ENCODE assay signal across 18 cellular contexts in the genomic region with DNA sequence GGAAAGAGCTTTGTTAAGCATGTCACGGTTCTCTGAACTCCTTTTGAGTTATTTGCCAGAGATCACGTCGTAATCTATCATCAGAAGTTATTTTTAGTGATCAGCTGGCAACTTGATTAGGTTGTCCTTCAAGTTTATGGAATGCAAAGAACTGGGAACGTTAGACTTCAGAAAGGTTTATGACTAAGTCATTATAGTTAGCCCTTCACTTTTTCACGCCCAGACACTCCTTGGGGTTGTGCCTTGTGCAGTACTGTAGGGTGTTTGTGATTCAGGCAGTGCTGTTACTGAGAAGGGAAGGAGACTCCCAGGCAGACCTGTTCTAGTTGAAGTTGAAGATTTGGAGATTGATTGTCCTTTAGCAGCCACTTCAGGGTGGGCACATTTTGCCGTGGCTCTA. TPM values are rescaled to one million over a fixed set of nuclear protein-coding genes. Genes with fewer than 3 reads are reported as not detected.
DNase-seq lines count a peak whose midpoint lies in the region; ATAC-seq and TF ChIP-seq lines count a peak whose summit lies in the region.
"Had no signal": no experiment of that assay in that cellular context is flagged by ENCODE, and none has a peak within 500 bp of the region (broad histone marks: within the 10 kb centered on the region; RNA-seq: fewer than 3 reads in every experiment).

No MANE protein-coding gene starts in this region.

- POLR2A ChIA-PET in WTC11 (lab: Charles Lee), result no interaction called here

- CTCF ChIA-PET in activated naive CD4-positive, alpha-beta T cell treated with anti-CD3 and anti-CD28 coated beads for 36 hours (lab: Charles Lee), result interaction anchor here (2.7 kb wide), 1 partner anchor 16 kb away, joined by 11 read pairs; no protein-coding TSS in a partner anchor
- CTCF ChIA-PET in WTC11 (lab: Charles Lee), result interaction anchor here (1.8 kb wide), 1 partner anchor 17 kb away, joined by 8 read pairs; no protein-coding TSS in a partner anchor

- H3K36me3 ChIP-seq in left lung, result peaks cover 0 to 82% of the 10 kb centered on the region in 2 donors

- H3K4me3 Mint-ChIP-seq in activated naive CD4-positive, alpha-beta T cell treated with anti-CD3 and anti-CD28 coated beads for 36 hours, result no peak overlapping the region
- H3K4me3 Mint-ChIP-seq in WTC11, result no peak overlapping the region
- H3K4me3 Mint-ChIP-seq in stimulated activated naive B cell treated with anti-CD40 and anti-IgM and Interleukin-4, amounts not matched to agents 10 μg/mL and 1 μg/mL and 100 μg/mL, for 72 hours, result no peak overlapping the region

- no peak for DNase-seq in activated naive CD4-positive, alpha-beta T cell treated with anti-CD3 and anti-CD28 coated beads for 36 hours
- DNase-seq in activated naive CD4-positive, alpha-beta T cell treated with anti-CD3 and anti-CD28 coated beads, Interleukin-2, amount 50 U/mL, for 72 hours (ENCODE audit: low spot score in 2 of 2), result no peak
- no peak for DNase-seq in WTC11 (ENCODE audit: low spot score)
- DNase-seq in left lung, result no peak
- DNase-seq in stimulated activated naive B cell treated with anti-CD40 and anti-IgM and Interleukin-4, amounts not matched to agents 10 μg/mL and 1 μg/mL and 100 μg/mL, for 72 hours, result no peak
- no peak for DNase-seq in germinal center (ENCODE audit: low spot score)
- no peak for DNase-seq in NCI-H2107 (lab: John Stamatoyannopoulos, UW)
- DNase-seq: ACHN; caudate nucleus; foreskin melanocyte; NCI-H2171; NCI-H82; PC-9; stimulated activated CD4-positive, alpha-beta T cell treated with anti-CD3 and anti-CD28 coated beads, Interleukin-4, amount 100 ng/mL, for 24 hours; T-helper 2 cell had no signal

- H3K9me3 Mint-ChIP-seq in activated naive CD4-positive, alpha-beta T cell treated with anti-CD3 and anti-CD28 coated beads for 36 hours, result no peaks in the 10 kb centered on the region
- H3K9me3 Mint-ChIP-seq in activated naive CD4-positive, alpha-beta T cell treated with anti-CD3 and anti-CD28 coated beads, Interleukin-2, amount 50 U/mL, for 72 hours, result no peaks in the 10 kb centered on the region
- H3K9me3 Mint-ChIP-seq in WTC11, result no peaks in the 10 kb centered on the region
- no peaks in the 10 kb centered on the region for H3K9me3 Mint-ChIP-seq in stimulated activated naive B cell treated with anti-CD40 and anti-IgM and Interleukin-4, amounts not matched to agents 10 μg/mL and 1 μg/mL and 100 μg/mL, for 72 hours
- H3K9me3 Mint-ChIP-seq: activated T-helper 2 cell treated with anti-CD3 and anti-CD28 coated beads, Interferon-gamma antibody, Interleukin-2, Interleukin-4, amounts not matched to agents 10 μg/mL and 5 μg/mL and 100 μg/mL, durations not matched to agents 14 hours and 24 hours and 36 hours had no signal

- no peaks in the 10 kb centered on the region for H3K27me3 ChIP-seq in left lung

- H3K27ac ChIP-seq in left lung, result no peak overlapping the region
- H3K27ac ChIP-seq: PC-9 had no signal

- ATAC-seq in activated naive CD4-positive, alpha-beta T cell treated with anti-CD3 and anti-CD28 coated beads, Interleukin-2, amount 50 U/mL, for 72 hours, result no peak
- ATAC-seq in WTC11 (no peak), left lung (peak; percentile 71), HG03135 (IDR thresholded peaks at IDR 0.05; ENCODE audit: unreplicated experiment) (no peak)
- ATAC-seq in stimulated activated naive B cell treated with anti-CD40 and anti-IgM and Interleukin-4, amounts not matched to agents 10 μg/mL and 1 μg/mL and 100 μg/mL, for 72 hours (replicated peaks), result no peak
- ATAC-seq: GM12878 had no signal

- TF ChIP-seq CTCF in WTC11 (IDR thresholded peaks at IDR 0.05), result no peak
- TF ChIP-seq CTCF in left lung (IDR thresholded peaks at IDR 0.05), result no peak

- H3K4me1 Mint-ChIP-seq in activated naive CD4-positive, alpha-beta T cell treated with anti-CD3 and anti-CD28 coated beads for 36 hours (ENCODE audit: low read depth), result no peaks in the 10 kb centered on the region
- peaks cover 9% of the 10 kb centered on the region for H3K4me1 Mint-ChIP-seq in WTC11
- peaks cover 0 to under 1% of the 10 kb centered on the region in 2 donors for H3K4me1 Mint-ChIP-seq in stimulated activated naive B cell treated with anti-CD40 and anti-IgM and Interleukin-4, amounts not matched to agents 10 μg/mL and 1 μg/mL and 100 μg/mL, for 72 hours

- intact Hi-C loops in activated naive CD4-positive, alpha-beta T cell treated with anti-CD3 and anti-CD28 coated beads for 36 hours (cut with micrococcal nuclease), result no loop called here
- intact Hi-C loops in left lung (cut with DNase I), result no loop called here

- peak overlapping the region; percentile 32 for H3K27ac Mint-ChIP-seq in activated naive CD4-positive, alpha-beta T cell treated with anti-CD3 and anti-CD28 coated beads for 36 hours
- H3K27ac Mint-ChIP-seq in activated naive CD4-positive, alpha-beta T cell treated with anti-CD3 and anti-CD28 coated beads, Interleukin-2, amount 50 U/mL, for 72 hours, result no peak overlapping the region
- H3K27ac Mint-ChIP-seq in WTC11, result peak overlapping the region; percentile 47; the same call in 1 of the 2 replicates
- peak overlapping the region; percentile 39 for H3K27ac Mint-ChIP-seq in stimulated activated naive B cell treated with anti-CD40 and anti-IgM and Interleukin-4, amounts not matched to agents 10 μg/mL and 1 μg/mL and 100 μg/mL, for 72 hours
- H3K27ac Mint-ChIP-seq: activated T-helper 2 cell treated with anti-CD3 and anti-CD28 coated beads, Interferon-gamma antibody, Interleukin-2, Interleukin-4, amounts not matched to agents 10 μg/mL and 5 μg/mL and 100 μg/mL, durations not matched to agents 14 hours and 24 hours and 36 hours had no signal

- H3K4me1 ChIP-seq in left lung, result no peaks in the 10 kb centered on the region

- H3K36me3 Mint-ChIP-seq in activated naive CD4-positive, alpha-beta T cell treated with anti-CD3 and anti-CD28 coated beads for 36 hours (ENCODE audit: low read depth), result peaks cover 33% of the 10 kb centered on the region
- peaks cover 14 to 21% of the 10 kb centered on the region in 2 donors for H3K36me3 Mint-ChIP-seq in activated naive CD4-positive, alpha-beta T cell treated with anti-CD3 and anti-CD28 coated beads, Interleukin-2, amount 50 U/mL, for 72 hours
- H3K36me3 Mint-ChIP-seq in WTC11, result peaks cover 41% of the 10 kb centered on the region
- peaks cover 33 to 57% of the 10 kb centered on the region in 2 donors for H3K36me3 Mint-ChIP-seq in stimulated activated naive B cell treated with anti-CD40 and anti-IgM and Interleukin-4, amounts not matched to agents 10 μg/mL and 1 μg/mL and 100 μg/mL, for 72 hours

- H3K4me3 ChIP-seq in left lung, result no peak overlapping the region
- H3K4me3 ChIP-seq: GM12878, PC-9 had no signal

- no peaks in the 10 kb centered on the region for H3K27me3 Mint-ChIP-seq in activated naive CD4-positive, alpha-beta T cell treated with anti-CD3 and anti-CD28 coated beads for 36 hours (ENCODE audit: low read depth)
- H3K27me3 Mint-ChIP-seq in WTC11 (ENCODE audit: low read depth), result no peaks in the 10 kb centered on the region
- no peaks in the 10 kb centered on the region for H3K27me3 Mint-ChIP-seq in stimulated activated naive B cell treated with anti-CD40 and anti-IgM and Interleukin-4, amounts not matched to agents 10 μg/mL and 1 μg/mL and 100 μg/mL, for 72 hours

- H3K9me3 ChIP-seq in left lung, result no peaks in the 10 kb centered on the region

TF ChIP-seq in WTC11, 78 proteins besides CTCF, POLR2A, EP300 and RAD21 (continues in another document):
- TF ChIP-seq, protein P1, sequence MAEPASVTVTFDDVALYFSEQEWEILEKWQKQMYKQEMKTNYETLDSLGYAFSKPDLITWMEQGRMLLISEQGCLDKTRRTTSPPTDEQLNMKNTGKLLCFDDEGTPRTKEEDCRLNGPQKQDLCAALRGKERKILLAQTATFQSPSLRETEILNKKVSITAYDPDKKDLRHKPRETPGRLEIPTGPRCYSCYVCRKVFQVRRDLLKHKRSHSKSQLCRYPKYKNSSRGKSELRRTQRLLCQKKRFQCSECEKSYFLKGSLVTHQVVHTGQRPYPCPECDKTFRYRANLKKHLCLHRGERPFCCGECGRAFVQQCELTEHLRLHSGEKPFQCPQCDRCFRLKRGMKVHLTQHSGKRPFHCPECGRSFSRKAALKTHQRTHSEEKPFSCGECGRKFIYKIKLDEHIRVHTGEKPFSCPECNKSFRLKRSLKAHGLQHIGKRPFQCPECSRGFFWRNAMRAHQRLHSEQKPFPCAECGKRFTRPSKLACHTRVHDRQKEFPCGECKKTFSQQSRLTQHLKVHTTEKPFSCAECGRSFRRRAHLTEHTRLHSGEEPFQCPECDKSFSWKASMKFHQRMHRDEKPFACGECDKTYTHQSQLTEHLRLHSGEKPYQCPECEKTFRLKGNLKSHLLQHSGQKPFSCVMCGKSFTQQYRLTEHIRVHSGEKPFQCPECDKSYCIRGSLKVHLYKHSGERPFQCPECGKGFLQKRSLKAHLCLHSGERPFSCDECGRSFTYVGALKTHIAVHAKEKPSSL (CRISPR knock-in tag; conservative IDR thresholded peaks at IDR 0.05), result no peak
- no peak for TF ChIP-seq JAZF1 (CRISPR knock-in tag; IDR thresholded peaks at IDR 0.05)
- TF ChIP-seq, protein P2, sequence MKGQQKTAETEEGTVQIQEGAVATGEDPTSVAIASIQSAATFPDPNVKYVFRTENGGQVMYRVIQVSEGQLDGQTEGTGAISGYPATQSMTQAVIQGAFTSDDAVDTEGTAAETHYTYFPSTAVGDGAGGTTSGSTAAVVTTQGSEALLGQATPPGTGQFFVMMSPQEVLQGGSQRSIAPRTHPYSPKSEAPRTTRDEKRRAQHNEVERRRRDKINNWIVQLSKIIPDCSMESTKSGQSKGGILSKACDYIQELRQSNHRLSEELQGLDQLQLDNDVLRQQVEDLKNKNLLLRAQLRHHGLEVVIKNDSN (CRISPR knock-in tag; IDR thresholded peaks at IDR 0.05), result no peak
- TF ChIP-seq, protein P3, sequence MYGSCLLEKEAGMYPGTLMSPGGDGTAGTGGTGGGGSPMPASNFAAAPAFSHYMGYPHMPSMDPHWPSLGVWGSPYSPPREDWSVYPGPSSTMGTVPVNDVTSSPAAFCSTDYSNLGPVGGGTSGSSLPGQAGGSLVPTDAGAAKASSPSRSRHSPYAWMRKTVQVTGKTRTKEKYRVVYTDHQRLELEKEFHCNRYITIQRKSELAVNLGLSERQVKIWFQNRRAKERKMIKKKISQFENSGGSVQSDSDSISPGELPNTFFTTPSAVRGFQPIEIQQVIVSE (CRISPR knock-in tag; IDR thresholded peaks at IDR 0.05; ENCODE audit: borderline replicate concordance), result no peak
- TF ChIP-seq RELA (CRISPR knock-in tag; IDR thresholded peaks at IDR 0.05; ENCODE audit: borderline replicate concordance), result no peak
- TF ChIP-seq, protein P4, sequence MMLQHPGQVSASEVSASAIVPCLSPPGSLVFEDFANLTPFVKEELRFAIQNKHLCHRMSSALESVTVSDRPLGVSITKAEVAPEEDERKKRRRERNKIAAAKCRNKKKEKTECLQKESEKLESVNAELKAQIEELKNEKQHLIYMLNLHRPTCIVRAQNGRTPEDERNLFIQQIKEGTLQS (CRISPR knock-in tag; conservative IDR thresholded peaks at IDR 0.05), result no peak
- TF ChIP-seq TEAD1 (CRISPR knock-in tag; IDR thresholded peaks at IDR 0.05), result no peak
- TF ChIP-seq JUN (CRISPR knock-in tag; IDR thresholded peaks at IDR 0.05), result no peak

RNA-seq across cellular contexts. Expression of gene PHF2, which starts 26.7 kb away (rescaled TPM):
- 10 to 100 TPM; 14.4 to 16.6 TPM for total RNA-seq in activated naive CD4-positive, alpha-beta T cell treated with anti-CD3 and anti-CD28 coated beads for 36 hours
- 10 to 100 TPM; 12.3 to 15.5 TPM for total RNA-seq in activated naive CD4-positive, alpha-beta T cell treated with anti-CD3 and anti-CD28 coated beads, Interleukin-2, amount 50 U/mL, for 72 hours
- total RNA-seq in WTC11 (2021), result 9.8 to 11.6 TPM (median 10.6 TPM) in 3 replicates
- 10 to 100 TPM; 29.1 to 30.4 TPM for total RNA-seq in left lung

Comparison
In these comparisons a context has a peak if more than half of its experiments do, and no peak if none do; other contexts are left out.
1. H3K27ac Mint-ChIP-seq: peak in activated naive CD4-positive, alpha-beta T cell treated with anti-CD3 and anti-CD28 coated beads for 36 hours (single experiment), WTC11 (single experiment) and stimulated activated naive B cell treated with anti-CD40 and anti-IgM and Interleukin-4, amounts not matched to agents 10 μg/mL and 1 μg/mL and 100 μg/mL, for 72 hours (single experiment); none in activated naive CD4-positive, alpha-beta T cell treated with anti-CD3 and anti-CD28 coated beads, Interleukin-2, amount 50 U/mL, for 72 hours (0 of 2).